1 cellular context compared by ENCODE assay signal in the genomic region with DNA sequence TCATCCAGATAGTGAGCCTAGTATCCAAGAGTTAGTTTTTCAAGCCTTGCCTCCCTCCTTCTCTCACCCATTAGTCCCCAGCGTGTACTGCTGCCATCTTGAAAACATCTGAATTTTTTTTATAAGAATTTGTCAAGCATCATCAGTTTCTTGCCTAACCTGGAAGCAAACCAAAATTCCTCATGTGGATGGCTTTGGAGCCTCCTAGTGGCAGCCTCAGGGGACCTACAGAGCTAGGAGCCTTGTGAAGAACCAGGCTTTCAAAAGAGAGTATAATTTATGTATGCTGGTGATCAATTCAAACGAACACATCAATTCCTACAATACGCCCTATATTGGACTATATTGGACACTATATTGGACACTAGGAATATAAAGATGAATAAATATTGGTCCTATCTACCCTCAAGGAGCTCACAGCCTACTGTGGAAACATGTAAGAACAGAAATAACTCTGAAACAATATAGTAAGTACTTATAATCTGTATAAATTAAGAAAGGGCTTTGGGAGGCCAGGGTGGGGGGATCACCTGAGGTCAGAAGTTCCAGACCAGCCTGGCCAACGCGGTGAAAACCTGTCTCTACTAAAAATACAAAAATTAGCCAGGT.
TF ChIP-seq lines count a peak whose summit lies in the region.

No MANE protein-coding gene starts in this region.

TF ChIP-seq in K562, 482 proteins besides CTCF, POLR2A, EP300 and RAD21 (continued from another document):
- TF ChIP-seq, protein P1, sequence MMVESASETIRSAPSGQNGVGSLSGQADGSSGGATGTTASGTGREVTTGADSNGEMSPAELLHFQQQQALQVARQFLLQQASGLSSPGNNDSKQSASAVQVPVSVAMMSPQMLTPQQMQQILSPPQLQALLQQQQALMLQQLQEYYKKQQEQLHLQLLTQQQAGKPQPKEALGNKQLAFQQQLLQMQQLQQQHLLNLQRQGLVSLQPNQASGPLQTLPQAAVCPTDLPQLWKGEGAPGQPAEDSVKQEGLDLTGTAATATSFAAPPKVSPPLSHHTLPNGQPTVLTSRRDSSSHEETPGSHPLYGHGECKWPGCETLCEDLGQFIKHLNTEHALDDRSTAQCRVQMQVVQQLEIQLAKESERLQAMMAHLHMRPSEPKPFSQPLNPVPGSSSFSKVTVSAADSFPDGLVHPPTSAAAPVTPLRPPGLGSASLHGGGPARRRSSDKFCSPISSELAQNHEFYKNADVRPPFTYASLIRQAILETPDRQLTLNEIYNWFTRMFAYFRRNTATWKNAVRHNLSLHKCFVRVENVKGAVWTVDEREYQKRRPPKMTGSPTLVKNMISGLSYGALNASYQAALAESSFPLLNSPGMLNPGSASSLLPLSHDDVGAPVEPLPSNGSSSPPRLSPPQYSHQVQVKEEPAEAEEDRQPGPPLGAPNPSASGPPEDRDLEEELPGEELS (CRISPR knock-in tag; IDR thresholded peaks at IDR 0.05; ENCODE audit: borderline replicate concordance): no peak
- TF ChIP-seq CREM (IDR thresholded peaks at IDR 0.05; ENCODE audit: low read depth) (no peak), PHB (CRISPR knock-in tag; IDR thresholded peaks at IDR 0.05) (no peak), KLF1 (tag; IDR thresholded peaks at IDR 0.05) (no peak), ZC3H4 (CRISPR knock-in tag; IDR thresholded peaks at IDR 0.05; ENCODE audit: borderline replicate concordance) (no peak), EHMT2 (IDR thresholded peaks at IDR 0.05) (no peak), ZKSCAN1 (IDR thresholded peaks at IDR 0.05; ENCODE audit: low read depth, low read length) (no peak), SMC3 (conservative IDR thresholded peaks at IDR 0.05; ENCODE audit: insufficient read depth, low read depth, low read length) (peak; percentile 25; the same call in 1 of the 2 replicates), PHF21A (IDR thresholded peaks at IDR 0.05; ENCODE audit: borderline replicate concordance, low read depth) (no peak), ZNF584 (CRISPR knock-in tag; IDR thresholded peaks at IDR 0.05; ENCODE audit: low read depth) (no peak), ZNF311 (CRISPR knock-in tag; IDR thresholded peaks at IDR 0.05) (no peak), MTF1 (CRISPR knock-in tag; IDR thresholded peaks at IDR 0.05; ENCODE audit: borderline replicate concordance) (no peak)
TF ChIP-seq in K562: peak in this region for 3.
